5 cellular contexts compared by ENCODE assay signal in genomic region chr3:120066634-120067033, GRCh38.
"Had no signal": no experiment of that assay in that cellular context is flagged by ENCODE, and none has a peak within 500 bp of the region (broad histone marks: within the 10 kb centered on the region; RNA-seq: fewer than 3 reads in every experiment).

No MANE protein-coding gene starts in this region.

- DNase-seq: GDM1, GF-D8 had no signal

- FAIRE-seq: G401.6, GM12891, GM12892 had no signal
